Comparison of ENCODE assay signal across 15 cellular contexts in the genomic region with DNA sequence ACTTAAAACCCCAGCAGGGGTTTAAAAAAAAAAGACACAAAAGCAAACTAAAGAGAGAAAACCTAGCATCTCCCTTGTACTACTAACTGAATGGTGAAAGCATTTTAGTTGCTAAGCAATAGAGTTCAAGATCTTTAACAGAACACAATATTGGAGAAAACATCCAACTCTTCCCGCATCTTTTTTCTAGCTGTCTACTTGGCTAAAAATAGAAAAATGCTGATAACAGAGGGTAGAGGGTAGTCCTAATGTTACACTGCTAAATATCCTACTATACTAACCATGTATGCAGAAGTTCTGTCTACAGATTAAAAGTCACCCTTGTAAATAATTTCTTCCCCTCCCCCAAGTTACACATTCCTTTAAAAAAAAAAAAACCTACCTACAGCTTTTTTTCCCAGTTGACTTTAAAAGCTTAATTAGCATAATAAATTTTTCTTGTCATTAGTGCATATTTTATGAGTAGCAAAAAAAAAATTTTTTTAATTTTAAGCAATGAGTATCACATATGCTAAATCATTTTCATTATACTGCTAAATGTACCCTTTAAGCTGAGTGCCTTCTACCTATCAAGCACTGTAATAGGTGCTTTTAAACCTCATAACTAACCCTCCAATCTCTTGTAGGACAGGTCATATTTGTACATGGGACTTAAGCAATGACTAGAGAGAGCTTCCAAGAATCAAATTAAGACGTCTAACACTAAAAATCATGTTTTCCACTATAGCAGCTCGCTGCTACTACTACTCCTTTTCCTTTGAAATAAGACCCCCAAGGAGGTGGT. TPM values are rescaled to one million over a fixed set of nuclear protein-coding genes. Genes with fewer than 3 reads are reported as not detected.
DNase-seq lines count a peak whose midpoint lies in the region; ATAC-seq and TF ChIP-seq lines count a peak whose summit lies in the region.
"Had no signal": no experiment of that assay in that cellular context is flagged by ENCODE, and none has a peak within 500 bp of the region (broad histone marks: within the 10 kb centered on the region; RNA-seq: fewer than 3 reads in every experiment).

No MANE protein-coding gene starts in this region.

- peak overlapping the region; percentile 17; the same call in 1 of the 2 replicates for H3K27ac ChIP-seq in 22Rv1
- no peak overlapping the region for H3K27ac ChIP-seq in CD8-positive, alpha-beta T cell (ENCODE audit: low read depth, low read length)
- H3K27ac ChIP-seq in SU-DHL-6 (ENCODE audit: low read depth, low read length), result no peak overlapping the region
- H3K27ac ChIP-seq: colonic mucosa had no signal

- H3K4me2 ChIP-seq in SU-DHL-6 (ENCODE audit: low read depth, low read length, poor library complexity, severe bottlenecking), result peak overlapping the region; percentile 10

- H3F3A ChIP-seq in SU-DHL-6 (ENCODE audit: insufficient read depth), result peaks cover 30% of the 10 kb centered on the region; the same call in 1 of the 2 replicates

- no peaks in the 10 kb centered on the region for H3K9me3 ChIP-seq in CD8-positive, alpha-beta T cell (ENCODE audit: low read length)
- no peaks in the 10 kb centered on the region for H3K9me3 ChIP-seq in SU-DHL-6 (ENCODE audit: insufficient read depth, low read length)
- H3K9me3 ChIP-seq: colonic mucosa had no signal

- H4K20me1 ChIP-seq in SU-DHL-6 (ENCODE audit: low read depth, low read length), result peaks cover 78% of the 10 kb centered on the region

- no peaks in the 10 kb centered on the region for H3K27me3 Mint-ChIP-seq in CD8-positive, alpha-beta T cell (ENCODE audit: low read depth)
- H3K27me3 Mint-ChIP-seq: stimulated activated memory B cell treated with anti-CD40 and anti-IgM and Interleukin-4, amounts not matched to agents 10 μg/mL and 1 μg/mL and 100 μg/mL, for 72 hours had no signal

- no peak for ATAC-seq in CD8-positive, alpha-beta T cell
- peak; percentile 40 for ATAC-seq in left lobe of liver
- ATAC-seq in HG03565 (IDR thresholded peaks at IDR 0.05; ENCODE audit: unreplicated experiment), result no peak
- ATAC-seq: stimulated activated memory B cell treated with anti-CD40 and anti-IgM and Interleukin-4, amounts not matched to agents 10 μg/mL and 1 μg/mL and 100 μg/mL, for 72 hours had no signal

- POLR2A ChIA-PET in CD8-positive, alpha-beta T cell (lab: Charles Lee), result interaction anchor here (1.2 kb wide), 1 partner anchor 324 kb away, joined by 3 read pairs; no protein-coding TSS in a partner anchor

- peak overlapping the region; percentile 13 for H3K4me3 Mint-ChIP-seq in CD8-positive, alpha-beta T cell
- H3K4me3 Mint-ChIP-seq: CD14-positive monocyte; stimulated activated memory B cell treated with anti-CD40 and anti-IgM and Interleukin-4, amounts not matched to agents 10 μg/mL and 1 μg/mL and 100 μg/mL, for 72 hours had no signal

- intact Hi-C loops in CD8-positive, alpha-beta T cell (cut with DNase I, micrococcal nuclease), result loop anchor here in 1 of 2 experiments (10.0 kb wide), 1 partner anchor 706 kb away; no protein-coding TSS in a partner anchor

- TF ChIP-seq CTCF in 22Rv1 (IDR thresholded peaks at IDR 0.05), result no peak
- no peak for TF ChIP-seq CTCF in CD8-positive, alpha-beta T cell (IDR thresholded peaks at IDR 0.05)
- TF ChIP-seq CTCF in SU-DHL-6 (IDR thresholded peaks at IDR 0.05; ENCODE audit: insufficient read depth, low read length, poor library complexity, severe bottlenecking), result no peak

- H3K9me2 ChIP-seq in SU-DHL-6 (replicated peaks; ENCODE audit: insufficient read depth, low read length), result no peaks in the 10 kb centered on the region

- H3K4me1 ChIP-seq in CD8-positive, alpha-beta T cell (ENCODE audit: insufficient read depth, low read length), result peaks cover 43% of the 10 kb centered on the region
- H3K4me1 ChIP-seq: colonic mucosa had no signal

- DNase-seq in CD8-positive, alpha-beta T cell, result no peak
- DNase-seq in left lobe of liver (ENCODE audit: low spot score), result no peak
- no peak for DNase-seq in NCI-H69 (lab: John Stamatoyannopoulos, UW)
- no peak for DNase-seq in NOMO-1 (lab: John Stamatoyannopoulos, UW; ENCODE audit: unreplicated experiment in 2 of 2)
- DNase-seq in AG08396 (ENCODE audit: low spot score), result no peak
- DNase-seq: activated CD8-positive, alpha-beta memory T cell treated with anti-CD3 and anti-CD28 coated beads, Interleukin-2, amount 50 U/mL, for 4 hours; colonic mucosa; NCI-H1694; NCI-H526; stimulated activated CD4-positive, alpha-beta T cell treated with anti-CD3 and anti-CD28 coated beads, Interleukin-4, amount 100 ng/mL, for 24 hours had no signal

- no peak overlapping the region for H3K4me3 ChIP-seq in CD8-positive, alpha-beta T cell (ENCODE audit: low read depth, low read length)
- no peak overlapping the region for H3K4me3 ChIP-seq in SU-DHL-6 (ENCODE audit: insufficient read depth, low read length, poor library complexity, severe bottlenecking)
- H3K4me3 ChIP-seq: colonic mucosa had no signal

- no peaks in the 10 kb centered on the region for H3K27me3 ChIP-seq in CD8-positive, alpha-beta T cell (ENCODE audit: insufficient read depth, low read length)
- no peaks in the 10 kb centered on the region for H3K27me3 ChIP-seq in SU-DHL-6 (ENCODE audit: low read length)
- H3K27me3 ChIP-seq: colonic mucosa had no signal

- H3K79me2 ChIP-seq in SU-DHL-6 (ENCODE audit: insufficient read depth, low read length), result peaks cover 100% of the 10 kb centered on the region

- no peak overlapping the region for H2AFZ ChIP-seq in SU-DHL-6 (ENCODE audit: low read depth, low read length, severe bottlenecking)

- no peaks in the 10 kb centered on the region for H3K36me3 ChIP-seq in CD8-positive, alpha-beta T cell (ENCODE audit: insufficient read depth, low read length)
- peaks cover 54% of the 10 kb centered on the region for H3K36me3 ChIP-seq in SU-DHL-6 (ENCODE audit: low read length)
- H3K36me3 ChIP-seq: colonic mucosa had no signal

- H3K9me3 Mint-ChIP-seq in CD8-positive, alpha-beta T cell, result no peaks in the 10 kb centered on the region
- H3K9me3 Mint-ChIP-seq: CD14-positive monocyte; stimulated activated memory B cell treated with anti-CD40 and anti-IgM and Interleukin-4, amounts not matched to agents 10 μg/mL and 1 μg/mL and 100 μg/mL, for 72 hours had no signal

- CTCF ChIA-PET in CD8-positive, alpha-beta T cell (lab: Charles Lee), result interaction anchor here (1.3 kb wide), 1 partner anchor 111 kb away, joined by 3 read pairs; no protein-coding TSS in a partner anchor

- 0 out of 2 replicates have a peak overlapping the region, but pooled peaks have one; percentile 5 for H3K9ac ChIP-seq in SU-DHL-6 (ENCODE audit: low read length)

- peak overlapping the region; percentile 74 for H3K27ac Mint-ChIP-seq in CD8-positive, alpha-beta T cell
- H3K27ac Mint-ChIP-seq: stimulated activated memory B cell treated with anti-CD40 and anti-IgM and Interleukin-4, amounts not matched to agents 10 μg/mL and 1 μg/mL and 100 μg/mL, for 72 hours had no signal

- peaks cover 71% of the 10 kb centered on the region for H3K4me1 Mint-ChIP-seq in CD8-positive, alpha-beta T cell (ENCODE audit: low read depth)

- H3K36me3 Mint-ChIP-seq in CD8-positive, alpha-beta T cell, result peaks cover 45% of the 10 kb centered on the region

RNA-seq across cellular contexts. Expression of gene XPO1, which starts 7.6 kb away (rescaled TPM):
- 10 to 100 TPM; 96.6 TPM for total RNA-seq in CD8-positive, alpha-beta T cell
- total RNA-seq in left lobe of liver, result 34.0 TPM

RNA-seq across cellular contexts. Expression of gene USP34, which starts 59.7 kb away (rescaled TPM):
- total RNA-seq in CD8-positive, alpha-beta T cell, result 100 to 1,000 TPM in 1 of 2 experiments, 10 to 100 TPM in 1; 99.6 to 103 TPM
- 37.0 TPM for total RNA-seq in left lobe of liver
